ENCODE assay signal across 10 cellular contexts in genomic region chr18:57784034-57784815, GRCh38. TPM values are rescaled to one million over a fixed set of nuclear protein-coding genes. Genes with fewer than 3 reads are reported as not detected.
DNase-seq lines count a peak whose midpoint lies in the region; ATAC-seq, FAIRE-seq and TF ChIP-seq lines count a peak whose summit lies in the region.
"Had no signal": no experiment of that assay in that cellular context is flagged by ENCODE, and none has a peak within 500 bp of the region (broad histone marks: within the 10 kb centered on the region; RNA-seq: fewer than 3 reads in every experiment).

No MANE protein-coding gene starts in this region.

- H3K79me2 ChIP-seq in K562 (ENCODE audit: control insufficient read depth, insufficient read depth, low read length) (no peaks in the 10 kb centered on the region), neural progenitor cell (ENCODE audit: low read depth) (no peaks in the 10 kb centered on the region)

- no peaks in the 10 kb centered on the region for H3K27me3 ChIP-seq in K562 (ENCODE audit: control insufficient read depth in 2 of 2, insufficient read depth in 2 of 2, low read length in 2 of 2)
- no peaks in the 10 kb centered on the region for H3K27me3 ChIP-seq in upper lobe of right lung
- no peaks in the 10 kb centered on the region for H3K27me3 ChIP-seq in neural progenitor cell

- no peak for TF ChIP-seq RAD21 in K562 (CRISPR knock-in tag; conservative IDR thresholded peaks at IDR 0.05 in 1 of 2, IDR thresholded peaks at IDR 0.05 in 1 of 2)

- no peak overlapping the region for H3K27ac ChIP-seq in K562 (ENCODE audit: extremely low read depth, low read depth, low read length)
- H3K27ac ChIP-seq in upper lobe of right lung: peak overlapping the region; percentile 7
- H3K27ac ChIP-seq in neural progenitor cell: no peak overlapping the region
- H3K27ac ChIP-seq: 22Rv1 had no signal

- H3K36me3 ChIP-seq in K562 (ENCODE audit: control insufficient read depth, insufficient read depth, low read length): no peaks in the 10 kb centered on the region
- H3K36me3 ChIP-seq in upper lobe of right lung: no peaks in the 10 kb centered on the region
- H3K36me3 ChIP-seq in neural progenitor cell: no peaks in the 10 kb centered on the region

- WGBS in K562 (ENCODE audit: insufficient coverage, low coverage, missing lambda C conversion rate): 13% methylated on average over 15 of the region's 16 CpGs

- intact Hi-C loops in K562 (cut with micrococcal nuclease) (no loop called here), upper lobe of right lung (cut with DNase I) (no loop called here)

- POLR2A ChIA-PET in K562 (lab: Yijun Ruan, JAX): interaction anchor here (0.8 kb wide), 2 partner anchors 8 to 54 kb away, joined by 3 to 4 read pairs; no protein-coding TSS in a partner anchor

- H3K9me1 ChIP-seq in K562 (ENCODE audit: control insufficient read depth, insufficient read depth, low read length): no peaks in the 10 kb centered on the region

- H3K27me3 Mint-ChIP-seq in neural progenitor cell (ENCODE audit: insufficient read depth, low read depth): no peaks in the 10 kb centered on the region

- peaks cover 7 to 16% of the 10 kb centered on the region in 2 experiments; a peak in 4 of 5 replicates for H3K4me1 ChIP-seq in K562 (replicated peaks in 1 of 2; ENCODE audit: control insufficient read depth in 2 of 2, insufficient read depth in 2 of 2, low read length in 2 of 2)
- peaks cover 27% of the 10 kb centered on the region for H3K4me1 ChIP-seq in upper lobe of right lung
- no peaks in the 10 kb centered on the region for H3K4me1 ChIP-seq in neural progenitor cell

- no peak for FAIRE-seq in K562 (lab: Jason Lieb, UNC)

- H3K4me3 ChIP-seq in K562 (no peak overlapping the region), upper lobe of right lung (no peak overlapping the region), neural progenitor cell (no peak overlapping the region)

- ATAC-seq in K562 (peak; percentile 44; the same call in 2 of the 3 replicates), left lobe of liver (peak; percentile 47), upper lobe of right lung (peak; percentile 63), HG02840 (IDR thresholded peaks at IDR 0.05; ENCODE audit: low FRiP score, unreplicated experiment) (no peak)

- H2AFZ ChIP-seq in K562 (ENCODE audit: low read depth, low read length) (0 out of 2 replicates have a peak overlapping the region, but pooled peaks have one; percentile 24), neural progenitor cell (replicated peaks) (no peak overlapping the region)

- H3K4me2 ChIP-seq in K562 (ENCODE audit: insufficient read depth, low read length): peak overlapping the region; percentile 1; the same call in 1 of the 2 replicates
- no peak overlapping the region for H3K4me2 ChIP-seq in neural progenitor cell

- BruUV-seq in K562 (replicated peaks; lab: Mats Ljungman, UMichigan): no TSS peak

- H4K20me1 ChIP-seq in K562 (replicated peaks; ENCODE audit: control insufficient read depth, insufficient read depth, low read length): no peaks in the 10 kb centered on the region
- H4K20me1 ChIP-seq in neural progenitor cell (ENCODE audit: low read depth): no peaks in the 10 kb centered on the region

- H3K27ac Mint-ChIP-seq in neural progenitor cell: no peak overlapping the region

- DNase-seq in activated effector memory CD4-positive, alpha-beta T cell treated with anti-CD3 and anti-CD28 coated beads, Interleukin-2, amount 50 U/mL, for 16 hours: peak; percentile 3
- no peak for DNase-seq in activated effector memory CD4-positive, alpha-beta T cell treated with Interleukin-2 at 50 U/mL for 16 hours
- DNase-seq in K562 (ENCODE audit: extremely low read depth in 1 of 4, low spot score in 3 of 4): peak in 2 of 4 experiments; percentile 11 to 37
- DNase-seq in left lobe of liver (ENCODE audit: low spot score): no peak
- no peak for DNase-seq in upper lobe of right lung
- DNase-seq in neural progenitor cell (ENCODE audit: low spot score): no peak
- DNase-seq in NCI-H1092 (lab: John Stamatoyannopoulos, UW): no peak
- DNase-seq: activated CD8-positive, alpha-beta memory T cell treated with anti-CD3 and anti-CD28 coated beads, Interleukin-2, amount 50 U/mL, for 4 hours had no signal

- H3K4me1 Mint-ChIP-seq in neural progenitor cell: peaks cover 9% of the 10 kb centered on the region

- H3K9me3 ChIP-seq in K562 (replicated peaks; ENCODE audit: control insufficient read depth, insufficient read depth, low read depth, low read length) (no peaks in the 10 kb centered on the region), upper lobe of right lung (no peaks in the 10 kb centered on the region), neural progenitor cell (ENCODE audit: low read depth) (no peaks in the 10 kb centered on the region)

- no peak for TF ChIP-seq POLR2A in K562 (conservative IDR thresholded peaks at IDR 0.05)

- no peaks in the 10 kb centered on the region for H3K9me3 Mint-ChIP-seq in neural progenitor cell

- TF ChIP-seq EP300 in K562 (IDR thresholded peaks at IDR 0.05; ENCODE audit: low read length): no peak

- no peak overlapping the region for H3K4me3 Mint-ChIP-seq in neural progenitor cell

- CTCF ChIA-PET in K562 (lab: Yijun Ruan, JAX; ENCODE audit: low intra/inter-chr PET ratio): no interaction called here

- TF ChIP-seq CTCF in K562 (IDR thresholded peaks at IDR 0.05 in 2 of 3, conservative IDR thresholded peaks at IDR 0.05 in 1 of 3; ENCODE audit: insufficient read depth in 2 of 3, low read depth in 1 of 3, low read length in 3 of 3) (no peak), upper lobe of right lung (IDR thresholded peaks at IDR 0.05) (no peak), neural progenitor cell (IDR thresholded peaks at IDR 0.05) (no peak)

- H3K36me3 Mint-ChIP-seq in neural progenitor cell: no peaks in the 10 kb centered on the region

- H3K9ac ChIP-seq in K562 (ENCODE audit: insufficient read depth in 1 of 2, low read depth in 2 of 2, low read length in 2 of 2) (no peak overlapping the region; a peak in 1 of 4 replicates), neural progenitor cell (no peak overlapping the region)

- in situ Hi-C loops in K562 (cut with MboI): no loop called here

- H3F3A ChIP-seq in neural progenitor cell (ENCODE audit: low read depth): no peaks in the 10 kb centered on the region

TF ChIP-seq in K562, 482 proteins besides CTCF, POLR2A, EP300 and RAD21 (continues in another document):
- TF ChIP-seq CBFA2T2 (conservative IDR thresholded peaks at IDR 0.05) (peak; percentile 21; the same call in 1 of the 2 replicates), ZNF134 (CRISPR knock-in tag; conservative IDR thresholded peaks at IDR 0.05) (no peak), JUND (IDR thresholded peaks at IDR 0.05; ENCODE audit: borderline replicate concordance, low read depth, low read length) (no peak), JUND (tag; IDR thresholded peaks at IDR 0.05; ENCODE audit: borderline replicate concordance, low read depth, low read length) (no peak), PKNOX1 (IDR thresholded peaks at IDR 0.05) (no peak), RCOR1 (IDR thresholded peaks at IDR 0.05; ENCODE audit: borderline replicate concordance in 1 of 2, low read depth in 2 of 2, low read length in 2 of 2) (peak in 1 of 2 experiments; percentile 9; a peak in 1 of 4 replicates), BHLHE40 (IDR thresholded peaks at IDR 0.05; ENCODE audit: low read length) (peak; percentile 45; the same call in 1 of the 2 replicates), TAL1 (IDR thresholded peaks at IDR 0.05) (peak; percentile 56), ZNF707 (CRISPR knock-in tag; conservative IDR thresholded peaks at IDR 0.05) (no peak), CTBP1 (IDR thresholded peaks at IDR 0.05; ENCODE audit: borderline replicate concordance) (peak; percentile 54; the same call in 1 of the 2 replicates), ETV1 (tag; conservative IDR thresholded peaks at IDR 0.05; ENCODE audit: low read depth) (0 out of 2 replicates have a peak, but pooled peaks have one; percentile 24), ARID1B (IDR thresholded peaks at IDR 0.05) (peak; percentile 34; the same call in 1 of the 2 replicates), CBFA2T3 (IDR thresholded peaks at IDR 0.05) (peak; percentile 52), TEAD4 (IDR thresholded peaks at IDR 0.05; ENCODE audit: low read length) (0 out of 2 replicates have a peak, but pooled peaks have one; percentile 13), TEAD4 (CRISPR knock-in tag; IDR thresholded peaks at IDR 0.05; ENCODE audit: borderline replicate concordance) (no peak)

RNA-seq across cellular contexts. Expression of gene ATP8B1, which starts 18.9 kb away (rescaled TPM):
- 0.79 TPM in 1 of 2 replicates, not detected in the other for total RNA-seq in K562 (2011; cell fraction: chromatin; rRNA removed; ENCODE audit: low replicate concordance)
- total RNA-seq in K562 (2011; cell fraction: nucleolus; rRNA removed): under 0.01 and 0.13 TPM in 2 replicates
- 0.07 TPM in 1 of 2 replicates, not detected in the other for total RNA-seq in K562 (2011; cell fraction: nucleoplasm; rRNA removed)
- total RNA-seq in K562 (2014; rRNA removed): 0.04 TPM in 1 of 2 replicates, not detected in the other
- 0.04 and 0.22 TPM in 2 replicates for total RNA-seq in K562 (2014; rRNA removed; fragmentation: Illumina TruSeq; extraction: Trizol)
- total RNA-seq in K562 (2015; rRNA removed; fragmentation: Illumina TruSeq; extraction: Trizol): 0.04 TPM in 1 of 2 replicates, not detected in the other
- total RNA-seq in K562 (2021): 0.20 and 0.22 TPM in 2 replicates
- polyA plus RNA-seq in K562 (2011; rRNA removed): 0.01 and 0.07 TPM in 2 replicates
- polyA plus RNA-seq in K562 (2011; cell fraction: cytosol; rRNA removed): 0.01 and 0.55 TPM in 2 replicates
- polyA plus RNA-seq in K562 (2011; cell fraction: nucleus; rRNA removed): 0.04 TPM in 1 of 2 replicates, not detected in the other
- polyA plus RNA-seq in K562 (2012): 0.08 TPM in 2 replicates
- polyA plus RNA-seq in K562 (2014; fragmentation: Illumina TruSeq; extraction: Trizol): 0.03 TPM in 1 of 2 replicates, not detected in the other
- polyA plus RNA-seq in K562 (2014; fragmentation: Nextera tagmentation; extraction: Ambion mirVana): not detected
- 0.01 TPM in 1 of 2 replicates, not detected in the other for polyA plus RNA-seq in K562 (2014; rRNA removed)
- 0.14 and 0.24 TPM in 2 replicates for polyA minus RNA-seq in K562 (2011; rRNA and poly(A)+ RNA removed)
- polyA minus RNA-seq in K562 (2011; cell fraction: cytosol; rRNA and poly(A)+ RNA removed): not detected in 2 replicates
- 0.22 TPM in 1 of 2 replicates, not detected in the other for polyA minus RNA-seq in K562 (2011; cell fraction: nucleus; rRNA and poly(A)+ RNA removed)
- total RNA-seq in left lobe of liver: 12.1 TPM
- total RNA-seq in upper lobe of right lung: 30.7 TPM
- 0.03 and 0.15 TPM in 2 replicates for total RNA-seq in neural progenitor cell (ENCODE audit: low replicate concordance)
